Comparison of ENCODE assay signal across 24 cellular contexts in the genomic region with DNA sequence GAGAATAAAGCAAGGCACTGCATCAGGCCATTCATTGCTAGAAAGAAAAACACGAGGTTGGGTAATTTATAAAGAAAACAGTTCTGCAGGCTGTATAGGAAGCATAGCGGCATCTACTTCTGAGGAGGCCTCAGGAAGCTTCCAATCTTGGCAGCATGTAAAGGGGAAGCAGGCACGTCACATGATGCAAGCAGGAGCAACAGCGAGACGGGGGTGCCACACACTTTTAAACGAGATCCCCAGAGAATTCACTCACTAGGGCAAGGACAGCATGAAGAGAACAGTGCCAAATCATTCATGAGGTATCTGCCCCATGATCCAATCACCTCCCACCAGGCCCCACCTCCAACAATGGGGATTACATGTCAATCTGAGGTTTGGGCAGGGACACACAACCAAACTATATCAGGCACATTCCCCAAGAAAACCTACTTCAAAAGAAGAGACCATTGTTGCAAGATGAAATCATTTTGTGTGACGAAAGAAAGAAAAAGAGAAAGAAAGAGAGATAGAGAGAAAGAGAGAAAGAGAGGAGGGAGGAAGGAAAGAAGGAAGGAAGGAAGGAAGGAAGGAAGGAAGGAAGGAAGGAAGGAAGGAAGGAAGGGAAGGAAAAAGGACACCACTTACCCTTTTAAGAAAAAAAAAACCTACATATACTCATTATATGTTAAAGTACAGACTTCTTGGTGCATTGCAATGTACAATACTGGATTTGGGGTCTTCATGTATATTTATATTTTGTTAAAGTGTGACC.
"Had no signal": no experiment of that assay in that cellular context is flagged by ENCODE, and none has a peak within 500 bp of the region (broad histone marks: within the 10 kb centered on the region; RNA-seq: fewer than 3 reads in every experiment).

No MANE protein-coding gene starts in this region.

- H3K36me3 Mint-ChIP-seq: activated naive CD8-positive, alpha-beta T cell; natural killer cell treated with Interleukin-12 subunit alpha and Interleukin-12 subunit beta and Interleukin-15 and Interleukin-18, amount 100 ng/mL, for 72 hours had no signal

- H3K27ac Mint-ChIP-seq: activated CD4-positive, alpha-beta T cell treated with anti-CD3 and anti-CD28 coated beads, Interleukin-2, amount 10 ng/mL, durations not matched to agents 7 days and 5 days; activated CD8-positive, alpha-beta T cell treated with anti-CD3 and anti-CD28 coated beads for 36 hours; activated naive CD8-positive, alpha-beta T cell; activated T-helper 17 cell treated with anti-CD3 and anti-CD28 coated beads, Interleukin-2, amount 50 U/mL, for 72 hours; dendritic cell treated with granulocyte-macrophage colony-stimulating factor and Interleukin-4, amounts not matched to agents 40 ng/mL and 50 ng/mL, for 4 days; natural killer cell treated with Interleukin-12 subunit alpha and Interleukin-12 subunit beta and Interleukin-15 and Interleukin-18, amount 100 ng/mL, for 72 hours; progenitor cell of endocrine pancreas had no signal

- H3K27me3 ChIP-seq: right lobe of liver, testis, transverse colon, uterus had no signal

- H3K9me3 Mint-ChIP-seq: activated CD4-positive, alpha-beta T cell treated with anti-CD3 and anti-CD28 coated beads, Interleukin-2, amount 10 ng/mL, durations not matched to agents 7 days and 5 days; activated CD8-positive, alpha-beta T cell treated with anti-CD3 and anti-CD28 coated beads for 36 hours; activated T-cell treated with anti-CD3 and anti-CD28 coated beads, Interleukin-2, amount 50 U/mL, for 4 hours; activated T-helper 17 cell treated with anti-CD3 and anti-CD28 coated beads, Interleukin-2, amount 50 U/mL, for 72 hours; central memory CD8-positive, alpha-beta T cell; natural killer cell treated with Interleukin-12 subunit alpha and Interleukin-12 subunit beta and Interleukin-15 and Interleukin-18, amount 100 ng/mL, for 72 hours had no signal

- H3K4me3 ChIP-seq: left ventricle myocardium inferior, lung, mucosa of descending colon, right lobe of liver, testis, transverse colon, uterus had no signal

- ATAC-seq: activated CD8-positive, alpha-beta T cell treated with anti-CD3 and anti-CD28 coated beads for 36 hours; activated T-cell treated with anti-CD3 and anti-CD28 coated beads, Interleukin-2, amount 50 U/mL, for 4 hours; activated T-helper 17 cell treated with anti-CD3 and anti-CD28 coated beads, Interleukin-2, amount 50 U/mL, for 72 hours; mucosa of descending colon; natural killer cell treated with Interleukin-12 subunit alpha and Interleukin-12 subunit beta and Interleukin-15 and Interleukin-18, amount 100 ng/mL, for 72 hours; right lobe of liver; stimulated activated naive CD8-positive, alpha-beta T cell treated with anti-CD3 and anti-CD28 coated beads, Interleukin-15, Interleukin-2, amounts not matched to agents 100 U/mL and 50 U/mL, for 24 hours had no signal

- H3K27ac ChIP-seq: left ventricle myocardium inferior, right lobe of liver, testis, transverse colon, uterus, WERI-Rb-1 had no signal

- FAIRE-seq: bronchial epithelial cell had no signal

- DNase-seq: activated CD4-positive, alpha-beta T cell treated with anti-CD3 and anti-CD28 coated beads, Interleukin-2, amount 10 ng/mL, durations not matched to agents 7 days and 5 days; activated CD4-positive, CD25-positive, alpha-beta regulatory T cell treated with anti-CD3 and anti-CD28 coated beads, Interleukin-2, amount 50 U/mL, for 72 hours; activated CD8-positive, alpha-beta T cell treated with anti-CD3 and anti-CD28 coated beads for 36 hours; activated T-cell treated with anti-CD3 and anti-CD28 coated beads, Interleukin-2, amount 50 U/mL, for 4 hours; anterior cingulate cortex; effector CD4-positive, alpha-beta T cell; left ventricle myocardium inferior; mucosa of descending colon; right lobe of liver; stimulated activated CD4-positive, alpha-beta T cell treated with anti-CD3 and anti-CD28 coated beads, Interleukin-4, amount 100 ng/mL, for 1 hour; stimulated activated naive CD8-positive, alpha-beta T cell treated with anti-CD3 and anti-CD28 coated beads, Interleukin-15, Interleukin-2, amounts not matched to agents 100 U/mL and 50 U/mL, for 24 hours; T1000; testis; transverse colon; uterus; WERI-Rb-1 had no signal

- H3K36me3 ChIP-seq: left ventricle myocardium inferior, right lobe of liver, transverse colon, uterus, WERI-Rb-1 had no signal

- H3K4me1 ChIP-seq: left ventricle myocardium inferior, right lobe of liver, testis, transverse colon, uterus had no signal

- H3K9me3 ChIP-seq: left ventricle myocardium inferior, mucosa of descending colon, right lobe of liver, testis, transverse colon, uterus had no signal
